ENCODE assay signal across 2 cellular contexts in the genomic region with DNA sequence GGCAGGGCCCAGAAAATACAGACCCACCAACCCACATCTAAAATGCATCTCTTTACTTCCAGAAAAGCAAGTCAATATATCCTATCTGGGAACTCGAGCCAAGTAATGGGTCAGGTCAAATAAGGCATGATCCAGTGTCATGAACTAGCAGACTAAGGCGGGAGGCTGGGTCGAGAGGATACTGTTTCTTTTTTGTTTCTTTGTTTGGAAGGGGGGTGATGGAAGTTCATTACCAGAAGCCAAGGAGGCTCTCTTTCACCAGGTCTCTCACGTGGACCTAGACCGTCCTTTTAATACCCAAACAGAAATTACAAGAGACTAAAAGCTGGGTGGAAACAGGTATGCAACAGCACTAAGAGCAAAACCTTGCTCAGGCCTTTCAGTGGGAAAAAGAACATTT.
TF ChIP-seq lines count a peak whose summit lies in the region.

No MANE protein-coding gene starts in this region.

TF ChIP-seq in GM23338, 12 proteins besides CTCF, POLR2A, EP300 and RAD21 (continued from another document):
- TF ChIP-seq, protein P1, sequence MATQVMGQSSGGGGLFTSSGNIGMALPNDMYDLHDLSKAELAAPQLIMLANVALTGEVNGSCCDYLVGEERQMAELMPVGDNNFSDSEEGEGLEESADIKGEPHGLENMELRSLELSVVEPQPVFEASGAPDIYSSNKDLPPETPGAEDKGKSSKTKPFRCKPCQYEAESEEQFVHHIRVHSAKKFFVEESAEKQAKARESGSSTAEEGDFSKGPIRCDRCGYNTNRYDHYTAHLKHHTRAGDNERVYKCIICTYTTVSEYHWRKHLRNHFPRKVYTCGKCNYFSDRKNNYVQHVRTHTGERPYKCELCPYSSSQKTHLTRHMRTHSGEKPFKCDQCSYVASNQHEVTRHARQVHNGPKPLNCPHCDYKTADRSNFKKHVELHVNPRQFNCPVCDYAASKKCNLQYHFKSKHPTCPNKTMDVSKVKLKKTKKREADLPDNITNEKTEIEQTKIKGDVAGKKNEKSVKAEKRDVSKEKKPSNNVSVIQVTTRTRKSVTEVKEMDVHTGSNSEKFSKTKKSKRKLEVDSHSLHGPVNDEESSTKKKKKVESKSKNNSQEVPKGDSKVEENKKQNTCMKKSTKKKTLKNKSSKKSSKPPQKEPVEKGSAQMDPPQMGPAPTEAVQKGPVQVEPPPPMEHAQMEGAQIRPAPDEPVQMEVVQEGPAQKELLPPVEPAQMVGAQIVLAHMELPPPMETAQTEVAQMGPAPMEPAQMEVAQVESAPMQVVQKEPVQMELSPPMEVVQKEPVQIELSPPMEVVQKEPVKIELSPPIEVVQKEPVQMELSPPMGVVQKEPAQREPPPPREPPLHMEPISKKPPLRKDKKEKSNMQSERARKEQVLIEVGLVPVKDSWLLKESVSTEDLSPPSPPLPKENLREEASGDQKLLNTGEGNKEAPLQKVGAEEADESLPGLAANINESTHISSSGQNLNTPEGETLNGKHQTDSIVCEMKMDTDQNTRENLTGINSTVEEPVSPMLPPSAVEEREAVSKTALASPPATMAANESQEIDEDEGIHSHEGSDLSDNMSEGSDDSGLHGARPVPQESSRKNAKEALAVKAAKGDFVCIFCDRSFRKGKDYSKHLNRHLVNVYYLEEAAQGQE (IDR thresholded peaks at IDR 0.05; ENCODE audit: unreplicated experiment): no peak
- no peak for TF ChIP-seq STAT1 (IDR thresholded peaks at IDR 0.05; ENCODE audit: unreplicated experiment)
- no peak for TF ChIP-seq ZNF331 (CRISPR knock-in tag; IDR thresholded peaks at IDR 0.05; ENCODE audit: low read depth)
- TF ChIP-seq, protein P2, sequence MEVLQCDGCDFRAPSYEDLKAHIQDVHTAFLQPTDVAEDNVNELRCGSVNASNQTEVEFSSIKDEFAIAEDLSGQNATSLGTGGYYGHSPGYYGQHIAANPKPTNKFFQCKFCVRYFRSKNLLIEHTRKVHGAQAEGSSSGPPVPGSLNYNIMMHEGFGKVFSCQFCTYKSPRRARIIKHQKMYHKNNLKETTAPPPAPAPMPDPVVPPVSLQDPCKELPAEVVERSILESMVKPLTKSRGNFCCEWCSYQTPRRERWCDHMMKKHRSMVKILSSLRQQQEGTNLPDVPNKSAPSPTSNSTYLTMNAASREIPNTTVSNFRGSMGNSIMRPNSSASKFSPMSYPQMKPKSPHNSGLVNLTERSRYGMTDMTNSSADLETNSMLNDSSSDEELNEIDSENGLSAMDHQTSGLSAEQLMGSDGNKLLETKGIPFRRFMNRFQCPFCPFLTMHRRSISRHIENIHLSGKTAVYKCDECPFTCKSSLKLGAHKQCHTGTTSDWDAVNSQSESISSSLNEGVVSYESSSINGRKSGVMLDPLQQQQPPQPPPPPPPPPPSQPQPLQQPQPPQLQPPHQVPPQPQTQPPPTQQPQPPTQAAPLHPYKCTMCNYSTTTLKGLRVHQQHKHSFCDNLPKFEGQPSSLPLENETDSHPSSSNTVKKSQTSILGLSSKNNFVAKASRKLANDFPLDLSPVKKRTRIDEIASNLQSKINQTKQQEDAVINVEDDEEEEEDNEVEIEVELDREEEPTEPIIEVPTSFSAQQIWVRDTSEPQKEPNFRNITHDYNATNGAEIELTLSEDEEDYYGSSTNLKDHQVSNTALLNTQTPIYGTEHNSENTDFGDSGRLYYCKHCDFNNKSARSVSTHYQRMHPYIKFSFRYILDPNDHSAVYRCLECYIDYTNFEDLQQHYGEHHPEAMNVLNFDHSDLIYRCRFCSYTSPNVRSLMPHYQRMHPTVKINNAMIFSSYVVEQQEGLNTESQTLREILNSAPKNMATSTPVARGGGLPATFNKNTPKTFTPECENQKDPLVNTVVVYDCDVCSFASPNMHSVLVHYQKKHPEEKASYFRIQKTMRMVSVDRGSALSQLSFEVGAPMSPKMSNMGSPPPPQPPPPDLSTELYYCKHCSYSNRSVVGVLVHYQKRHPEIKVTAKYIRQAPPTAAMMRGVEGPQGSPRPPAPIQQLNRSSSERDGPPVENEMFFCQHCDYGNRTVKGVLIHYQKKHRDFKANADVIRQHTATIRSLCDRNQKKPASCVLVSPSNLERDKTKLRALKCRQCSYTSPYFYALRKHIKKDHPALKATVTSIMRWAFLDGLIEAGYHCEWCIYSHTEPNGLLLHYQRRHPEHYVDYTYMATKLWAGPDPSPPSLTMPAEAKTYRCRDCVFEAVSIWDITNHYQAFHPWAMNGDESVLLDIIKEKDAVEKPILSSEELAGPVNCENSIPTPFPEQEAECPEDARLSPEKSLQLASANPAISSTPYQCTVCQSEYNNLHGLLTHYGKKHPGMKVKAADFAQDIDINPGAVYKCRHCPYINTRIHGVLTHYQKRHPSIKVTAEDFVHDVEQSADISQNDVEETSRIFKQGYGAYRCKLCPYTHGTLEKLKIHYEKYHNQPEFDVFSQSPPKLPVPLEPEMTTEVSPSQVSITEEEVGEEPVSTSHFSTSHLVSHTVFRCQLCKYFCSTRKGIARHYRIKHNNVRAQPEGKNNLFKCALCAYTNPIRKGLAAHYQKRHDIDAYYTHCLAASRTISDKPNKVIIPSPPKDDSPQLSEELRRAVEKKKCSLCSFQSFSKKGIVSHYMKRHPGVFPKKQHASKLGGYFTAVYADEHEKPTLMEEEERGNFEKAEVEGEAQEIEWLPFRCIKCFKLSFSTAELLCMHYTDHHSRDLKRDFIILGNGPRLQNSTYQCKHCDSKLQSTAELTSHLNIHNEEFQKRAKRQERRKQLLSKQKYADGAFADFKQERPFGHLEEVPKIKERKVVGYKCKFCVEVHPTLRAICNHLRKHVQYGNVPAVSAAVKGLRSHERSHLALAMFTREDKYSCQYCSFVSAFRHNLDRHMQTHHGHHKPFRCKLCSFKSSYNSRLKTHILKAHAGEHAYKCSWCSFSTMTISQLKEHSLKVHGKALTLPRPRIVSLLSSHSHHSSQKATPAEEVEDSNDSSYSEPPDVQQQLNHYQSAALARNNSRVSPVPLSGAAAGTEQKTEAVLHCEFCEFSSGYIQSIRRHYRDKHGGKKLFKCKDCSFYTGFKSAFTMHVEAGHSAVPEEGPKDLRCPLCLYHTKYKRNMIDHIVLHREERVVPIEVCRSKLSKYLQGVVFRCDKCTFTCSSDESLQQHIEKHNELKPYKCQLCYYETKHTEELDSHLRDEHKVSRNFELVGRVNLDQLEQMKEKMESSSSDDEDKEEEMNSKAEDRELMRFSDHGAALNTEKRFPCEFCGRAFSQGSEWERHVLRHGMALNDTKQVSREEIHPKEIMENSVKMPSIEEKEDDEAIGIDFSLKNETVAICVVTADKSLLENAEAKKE (CRISPR knock-in tag; IDR thresholded peaks at IDR 0.05): no peak
- no peak for TF ChIP-seq JUNB (IDR thresholded peaks at IDR 0.05; ENCODE audit: unreplicated experiment)

TF ChIP-seq in WTC11, 78 proteins besides CTCF, POLR2A, EP300 and RAD21 (continued from another document):
- TF ChIP-seq, protein P3, sequence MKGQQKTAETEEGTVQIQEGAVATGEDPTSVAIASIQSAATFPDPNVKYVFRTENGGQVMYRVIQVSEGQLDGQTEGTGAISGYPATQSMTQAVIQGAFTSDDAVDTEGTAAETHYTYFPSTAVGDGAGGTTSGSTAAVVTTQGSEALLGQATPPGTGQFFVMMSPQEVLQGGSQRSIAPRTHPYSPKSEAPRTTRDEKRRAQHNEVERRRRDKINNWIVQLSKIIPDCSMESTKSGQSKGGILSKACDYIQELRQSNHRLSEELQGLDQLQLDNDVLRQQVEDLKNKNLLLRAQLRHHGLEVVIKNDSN (CRISPR knock-in tag; IDR thresholded peaks at IDR 0.05): no peak
- no peak for TF ChIP-seq JUN (CRISPR knock-in tag; IDR thresholded peaks at IDR 0.05)
- no peak for TF ChIP-seq ZBTB21 (CRISPR knock-in tag; IDR thresholded peaks at IDR 0.05; ENCODE audit: borderline replicate concordance)
- TF ChIP-seq ZNF138 (CRISPR knock-in tag; conservative IDR thresholded peaks at IDR 0.05): no peak
- TF ChIP-seq, protein P4, sequence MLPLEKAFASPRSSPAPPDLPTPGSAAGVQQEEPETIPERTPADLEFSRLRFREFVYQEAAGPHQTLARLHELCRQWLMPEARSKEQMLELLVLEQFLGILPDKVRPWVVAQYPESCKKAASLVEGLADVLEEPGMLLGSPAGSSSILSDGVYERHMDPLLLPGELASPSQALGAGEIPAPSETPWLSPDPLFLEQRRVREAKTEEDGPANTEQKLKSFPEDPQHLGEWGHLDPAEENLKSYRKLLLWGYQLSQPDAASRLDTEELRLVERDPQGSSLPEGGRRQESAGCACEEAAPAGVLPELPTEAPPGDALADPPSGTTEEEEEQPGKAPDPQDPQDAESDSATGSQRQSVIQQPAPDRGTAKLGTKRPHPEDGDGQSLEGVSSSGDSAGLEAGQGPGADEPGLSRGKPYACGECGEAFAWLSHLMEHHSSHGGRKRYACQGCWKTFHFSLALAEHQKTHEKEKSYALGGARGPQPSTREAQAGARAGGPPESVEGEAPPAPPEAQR (CRISPR knock-in tag; IDR thresholded peaks at IDR 0.05): no peak
- TF ChIP-seq KAT7 (CRISPR knock-in tag; IDR thresholded peaks at IDR 0.05; ENCODE audit: borderline replicate concordance): no peak
- TF ChIP-seq, protein P5, sequence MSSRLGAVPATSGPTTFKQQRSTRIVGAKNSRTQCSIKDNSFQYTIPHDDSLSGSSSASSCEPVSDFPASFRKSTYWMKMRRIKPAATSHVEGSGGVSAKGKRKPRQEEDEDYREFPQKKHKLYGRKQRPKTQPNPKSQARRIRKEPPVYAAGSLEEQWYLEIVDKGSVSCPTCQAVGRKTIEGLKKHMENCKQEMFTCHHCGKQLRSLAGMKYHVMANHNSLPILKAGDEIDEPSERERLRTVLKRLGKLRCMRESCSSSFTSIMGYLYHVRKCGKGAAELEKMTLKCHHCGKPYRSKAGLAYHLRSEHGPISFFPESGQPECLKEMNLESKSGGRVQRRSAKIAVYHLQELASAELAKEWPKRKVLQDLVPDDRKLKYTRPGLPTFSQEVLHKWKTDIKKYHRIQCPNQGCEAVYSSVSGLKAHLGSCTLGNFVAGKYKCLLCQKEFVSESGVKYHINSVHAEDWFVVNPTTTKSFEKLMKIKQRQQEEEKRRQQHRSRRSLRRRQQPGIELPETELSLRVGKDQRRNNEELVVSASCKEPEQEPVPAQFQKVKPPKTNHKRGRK (CRISPR knock-in tag; IDR thresholded peaks at IDR 0.05; ENCODE audit: borderline replicate concordance): no peak
- TF ChIP-seq NFATC4 (CRISPR knock-in tag; IDR thresholded peaks at IDR 0.05): no peak
- TF ChIP-seq, protein P6, sequence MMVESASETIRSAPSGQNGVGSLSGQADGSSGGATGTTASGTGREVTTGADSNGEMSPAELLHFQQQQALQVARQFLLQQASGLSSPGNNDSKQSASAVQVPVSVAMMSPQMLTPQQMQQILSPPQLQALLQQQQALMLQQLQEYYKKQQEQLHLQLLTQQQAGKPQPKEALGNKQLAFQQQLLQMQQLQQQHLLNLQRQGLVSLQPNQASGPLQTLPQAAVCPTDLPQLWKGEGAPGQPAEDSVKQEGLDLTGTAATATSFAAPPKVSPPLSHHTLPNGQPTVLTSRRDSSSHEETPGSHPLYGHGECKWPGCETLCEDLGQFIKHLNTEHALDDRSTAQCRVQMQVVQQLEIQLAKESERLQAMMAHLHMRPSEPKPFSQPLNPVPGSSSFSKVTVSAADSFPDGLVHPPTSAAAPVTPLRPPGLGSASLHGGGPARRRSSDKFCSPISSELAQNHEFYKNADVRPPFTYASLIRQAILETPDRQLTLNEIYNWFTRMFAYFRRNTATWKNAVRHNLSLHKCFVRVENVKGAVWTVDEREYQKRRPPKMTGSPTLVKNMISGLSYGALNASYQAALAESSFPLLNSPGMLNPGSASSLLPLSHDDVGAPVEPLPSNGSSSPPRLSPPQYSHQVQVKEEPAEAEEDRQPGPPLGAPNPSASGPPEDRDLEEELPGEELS (CRISPR knock-in tag; IDR thresholded peaks at IDR 0.05): no peak
- TF ChIP-seq, protein P7, sequence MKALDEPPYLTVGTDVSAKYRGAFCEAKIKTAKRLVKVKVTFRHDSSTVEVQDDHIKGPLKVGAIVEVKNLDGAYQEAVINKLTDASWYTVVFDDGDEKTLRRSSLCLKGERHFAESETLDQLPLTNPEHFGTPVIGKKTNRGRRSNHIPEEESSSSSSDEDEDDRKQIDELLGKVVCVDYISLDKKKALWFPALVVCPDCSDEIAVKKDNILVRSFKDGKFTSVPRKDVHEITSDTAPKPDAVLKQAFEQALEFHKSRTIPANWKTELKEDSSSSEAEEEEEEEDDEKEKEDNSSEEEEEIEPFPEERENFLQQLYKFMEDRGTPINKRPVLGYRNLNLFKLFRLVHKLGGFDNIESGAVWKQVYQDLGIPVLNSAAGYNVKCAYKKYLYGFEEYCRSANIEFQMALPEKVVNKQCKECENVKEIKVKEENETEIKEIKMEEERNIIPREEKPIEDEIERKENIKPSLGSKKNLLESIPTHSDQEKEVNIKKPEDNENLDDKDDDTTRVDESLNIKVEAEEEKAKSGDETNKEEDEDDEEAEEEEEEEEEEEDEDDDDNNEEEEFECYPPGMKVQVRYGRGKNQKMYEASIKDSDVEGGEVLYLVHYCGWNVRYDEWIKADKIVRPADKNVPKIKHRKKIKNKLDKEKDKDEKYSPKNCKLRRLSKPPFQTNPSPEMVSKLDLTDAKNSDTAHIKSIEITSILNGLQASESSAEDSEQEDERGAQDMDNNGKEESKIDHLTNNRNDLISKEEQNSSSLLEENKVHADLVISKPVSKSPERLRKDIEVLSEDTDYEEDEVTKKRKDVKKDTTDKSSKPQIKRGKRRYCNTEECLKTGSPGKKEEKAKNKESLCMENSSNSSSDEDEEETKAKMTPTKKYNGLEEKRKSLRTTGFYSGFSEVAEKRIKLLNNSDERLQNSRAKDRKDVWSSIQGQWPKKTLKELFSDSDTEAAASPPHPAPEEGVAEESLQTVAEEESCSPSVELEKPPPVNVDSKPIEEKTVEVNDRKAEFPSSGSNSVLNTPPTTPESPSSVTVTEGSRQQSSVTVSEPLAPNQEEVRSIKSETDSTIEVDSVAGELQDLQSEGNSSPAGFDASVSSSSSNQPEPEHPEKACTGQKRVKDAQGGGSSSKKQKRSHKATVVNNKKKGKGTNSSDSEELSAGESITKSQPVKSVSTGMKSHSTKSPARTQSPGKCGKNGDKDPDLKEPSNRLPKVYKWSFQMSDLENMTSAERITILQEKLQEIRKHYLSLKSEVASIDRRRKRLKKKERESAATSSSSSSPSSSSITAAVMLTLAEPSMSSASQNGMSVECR (CRISPR knock-in tag; IDR thresholded peaks at IDR 0.05; ENCODE audit: borderline replicate concordance): no peak
- TF ChIP-seq CREM (CRISPR knock-in tag; IDR thresholded peaks at IDR 0.05): no peak
